In the genomic region with DNA sequence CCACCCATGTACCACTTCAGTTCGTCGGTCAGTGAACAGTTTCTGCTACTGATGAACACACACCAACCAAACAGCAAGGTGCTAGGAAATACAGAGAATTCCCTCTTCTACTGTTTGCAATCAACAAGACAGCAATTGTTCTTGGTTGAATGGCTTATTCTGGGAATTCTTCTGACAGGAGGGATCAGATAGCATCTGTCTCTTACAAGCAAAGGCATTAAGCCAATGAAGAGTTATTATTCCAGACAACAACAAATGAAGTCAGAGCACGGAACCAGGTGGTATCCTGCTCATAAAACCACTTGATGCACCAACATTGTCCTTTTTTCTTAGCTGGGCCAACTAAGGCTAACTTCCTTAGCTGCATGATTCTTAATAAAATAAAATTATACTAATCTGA, we compare ENCODE assay signal across 21 cellular contexts. TPM values are rescaled to one million over a fixed set of nuclear protein-coding genes. Genes with fewer than 3 reads are reported as not detected.
DNase-seq lines count a peak whose midpoint lies in the region; ATAC-seq and TF ChIP-seq lines count a peak whose summit lies in the region.
"Had no signal": no experiment of that assay in that cellular context is flagged by ENCODE, and none has a peak within 500 bp of the region (broad histone marks: within the 10 kb centered on the region; RNA-seq: fewer than 3 reads in every experiment).

No MANE protein-coding gene starts in this region.

- H3K27me3 ChIP-seq in left ventricle myocardium inferior (ENCODE audit: low read depth), result no peaks in the 10 kb centered on the region
- H3K27me3 ChIP-seq in endodermal cell (ENCODE audit: control insufficient read depth, insufficient read depth, low read length, poor library complexity, severe bottlenecking), result no peaks in the 10 kb centered on the region
- H3K27me3 ChIP-seq: pancreas had no signal

- no peak overlapping the region for H3K4me3 ChIP-seq in left ventricle myocardium inferior
- peak overlapping the region; percentile 16 for H3K4me3 ChIP-seq in endodermal cell (ENCODE audit: low read length)
- H3K4me3 ChIP-seq: pancreas had no signal

- H3K4me1 ChIP-seq in left ventricle myocardium inferior (peaks cover 78% of the 10 kb centered on the region), endodermal cell (ENCODE audit: control insufficient read depth, insufficient read depth, low read length) (peaks cover 9% of the 10 kb centered on the region)

- H3K9ac ChIP-seq in endodermal cell (ENCODE audit: extremely low read depth, low read length, poor library complexity, severe bottlenecking), result no peak overlapping the region

- DNase-seq in left ventricle myocardium inferior (no peak), Right ventricle myocardium inferior (ENCODE audit: missing footprints) (no peak), NCI-H446 treated with DMSO at 0.1 percent for 48 hours (lab: John Stamatoyannopoulos, UW) (peak; percentile 56), endodermal cell (no peak), substantia nigra (lab: John Stamatoyannopoulos, UW) (peak in 3 of 49 donors; percentile 28 to 44 (median 31))
- DNase-seq in effector memory CD8-positive, alpha-beta T cell, result no peak
- no peak for DNase-seq in activated CD4-positive, alpha-beta T cell treated with anti-CD3 and anti-CD28 coated beads, Interleukin-2, amount 50 U/mL, for 1 hour
- DNase-seq: activated CD4-positive, alpha-beta memory T cell treated with anti-CD3 and anti-CD28 coated beads, Interleukin-2, amount 10 ng/mL, durations not matched to agents 7 days and 5 days; activated T-cell treated with anti-CD3 and anti-CD28 coated beads, Interleukin-2, amount 50 U/mL, for 4 hours; CD8-positive, alpha-beta T cell; EL; IMR-90; MM.1S; NCI-H1694; pancreas; T-cell; WERI-Rb-1 had no signal

- H3K27ac Mint-ChIP-seq in endodermal cell, result no peak overlapping the region
- H3K27ac Mint-ChIP-seq in effector memory CD8-positive, alpha-beta T cell, result no peak overlapping the region
- H3K27ac Mint-ChIP-seq: activated CD4-positive, alpha-beta memory T cell treated with anti-CD3 and anti-CD28 coated beads, Interleukin-2, amount 10 ng/mL, durations not matched to agents 7 days and 5 days; activated naive CD4-positive, alpha-beta T cell treated with anti-CD3 and anti-CD28 coated beads, Interleukin-2, amount 50 U/mL, for 72 hours; CD8-positive, alpha-beta T cell; T-cell had no signal

- H3K9me3 Mint-ChIP-seq in endodermal cell, result no peaks in the 10 kb centered on the region
- no peaks in the 10 kb centered on the region for H3K9me3 Mint-ChIP-seq in effector memory CD8-positive, alpha-beta T cell
- H3K9me3 Mint-ChIP-seq: activated T-cell treated with anti-CD3 and anti-CD28 coated beads, Interleukin-2, amount 50 U/mL, for 4 hours; CD8-positive, alpha-beta T cell; T-cell had no signal

- WGBS in endodermal cell (ENCODE audit: insufficient coverage in 1 of 2, insufficient read length in 1 of 2), 2 experiments, result 90% methylated on average over 3 of the region's 3 CpGs; no CpG with 5 or more reads in 1 of the 2 experiments

- intact Hi-C loops in left ventricle myocardium inferior (cut with micrococcal nuclease), result no loop called here
- intact Hi-C loops in Right ventricle myocardium inferior (cut with DNase I), result no loop called here

- peak overlapping the region; percentile 53 for H3K27ac ChIP-seq in left ventricle myocardium inferior (replicated peaks)
- H3K27ac ChIP-seq in endodermal cell (ENCODE audit: low read depth, low read length), result no peak overlapping the region
- peak overlapping the region; percentile 88 for H3K27ac ChIP-seq in substantia nigra (ENCODE audit: low read depth, low read length, poor library complexity, severe bottlenecking)
- H3K27ac ChIP-seq: pancreas, RWPE1, WERI-Rb-1 had no signal

- H3K27me3 Mint-ChIP-seq in endodermal cell (ENCODE audit: insufficient read depth), result no peaks in the 10 kb centered on the region
- H3K27me3 Mint-ChIP-seq in effector memory CD8-positive, alpha-beta T cell, result no peaks in the 10 kb centered on the region
- H3K27me3 Mint-ChIP-seq: T-cell had no signal

- H3K36me3 Mint-ChIP-seq in endodermal cell (ENCODE audit: low read depth), result no peaks in the 10 kb centered on the region
- no peaks in the 10 kb centered on the region for H3K36me3 Mint-ChIP-seq in effector memory CD8-positive, alpha-beta T cell (ENCODE audit: insufficient read depth)
- H3K36me3 Mint-ChIP-seq: activated naive CD4-positive, alpha-beta T cell treated with anti-CD3 and anti-CD28 coated beads, Interleukin-2, amount 50 U/mL, for 72 hours; CD8-positive, alpha-beta T cell; T-cell had no signal

- no peaks in the 10 kb centered on the region for H3K9me3 ChIP-seq in left ventricle myocardium inferior (replicated peaks)
- no peaks in the 10 kb centered on the region for H3K9me3 ChIP-seq in endodermal cell (ENCODE audit: control insufficient read depth, low read length)
- H3K9me3 ChIP-seq: pancreas had no signal

- H3K4me3 Mint-ChIP-seq in endodermal cell, result no peak overlapping the region
- H3K4me3 Mint-ChIP-seq in effector memory CD8-positive, alpha-beta T cell, result no peak overlapping the region
- H3K4me3 Mint-ChIP-seq: activated CD4-positive, alpha-beta memory T cell treated with anti-CD3 and anti-CD28 coated beads, Interleukin-2, amount 10 ng/mL, durations not matched to agents 7 days and 5 days; activated T-cell treated with anti-CD3 and anti-CD28 coated beads, Interleukin-2, amount 50 U/mL, for 4 hours; CD8-positive, alpha-beta T cell; T-cell had no signal

- ATAC-seq in Right ventricle myocardium inferior, result no peak
- no peak for ATAC-seq in effector memory CD8-positive, alpha-beta T cell (replicated peaks)
- no peak for ATAC-seq in GM18519 (IDR thresholded peaks at IDR 0.05; ENCODE audit: low FRiP score, unreplicated experiment)
- ATAC-seq: activated naive CD4-positive, alpha-beta T cell treated with anti-CD3 and anti-CD28 coated beads, Interleukin-2, amount 50 U/mL, for 72 hours; activated T-cell treated with anti-CD3 and anti-CD28 coated beads, Interleukin-2, amount 50 U/mL, for 4 hours; CD8-positive, alpha-beta T cell; left lobe of liver; pancreas; T-cell had no signal

- TF ChIP-seq CTCF in left ventricle myocardium inferior (IDR thresholded peaks at IDR 0.05; ENCODE audit: borderline replicate concordance), result no peak
- no peak for TF ChIP-seq CTCF in endodermal cell (conservative IDR thresholded peaks at IDR 0.05)

- H3K36me3 ChIP-seq in left ventricle myocardium inferior, result no peaks in the 10 kb centered on the region
- no peaks in the 10 kb centered on the region for H3K36me3 ChIP-seq in endodermal cell (ENCODE audit: control insufficient read depth, insufficient read depth, low read length)
- H3K36me3 ChIP-seq: pancreas, WERI-Rb-1 had no signal

- peaks cover 36% of the 10 kb centered on the region for H3K4me1 Mint-ChIP-seq in endodermal cell
- H3K4me1 Mint-ChIP-seq in effector memory CD8-positive, alpha-beta T cell (ENCODE audit: low read depth in 2 of 2), result peaks cover 4 to 5% of the 10 kb centered on the region in 2 donors

RNA-seq across cellular contexts. Expression of a gene that starts 37.8 kb away (rescaled TPM):
- total RNA-seq in left ventricle myocardium inferior (18.4 TPM), Right ventricle myocardium inferior (30.1 TPM), endodermal cell (10 to 100 TPM; 46.4 to 57.6 TPM)
- 31.9 TPM for polyA plus RNA-seq in endodermal cell (2013, experiment 1 of 2)
- polyA plus RNA-seq in endodermal cell (2013, experiment 2 of 2), result 29.8 TPM
